ENCODE assay signal across 26 cellular contexts in the genomic region with DNA sequence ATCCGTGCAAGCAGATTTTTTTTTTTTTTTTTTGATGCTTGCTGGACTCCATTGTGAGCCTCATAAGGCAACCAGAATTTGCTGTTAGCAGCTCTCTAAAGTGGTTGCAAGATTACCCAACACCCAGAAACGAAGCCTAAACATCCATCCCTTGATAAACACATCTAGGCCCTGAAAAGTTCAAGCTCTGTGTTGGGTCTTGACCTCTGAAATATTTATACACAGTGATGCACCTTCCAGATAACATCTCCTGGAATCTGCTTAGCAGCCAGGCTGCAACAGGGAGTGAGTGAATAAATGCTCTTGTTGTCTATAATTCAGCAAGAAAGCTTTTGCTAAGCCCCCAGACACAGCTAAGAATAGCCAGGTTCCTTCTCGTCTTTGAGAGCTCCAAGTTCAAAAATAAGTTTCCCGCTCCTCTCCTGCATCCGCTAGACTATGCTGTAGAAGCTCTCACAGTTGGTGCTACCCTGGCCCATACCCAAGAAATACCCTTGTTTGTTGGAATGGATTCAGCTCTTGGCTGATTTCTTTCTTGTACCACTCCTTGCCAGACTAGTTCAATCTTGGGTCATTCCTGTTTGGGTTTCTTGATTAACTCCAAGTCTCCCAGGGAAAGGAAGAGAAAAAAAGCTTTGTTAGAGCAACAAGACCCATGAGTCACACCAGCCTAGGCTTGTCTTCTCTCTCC.
DNase-seq lines count a peak whose midpoint lies in the region; ATAC-seq, FAIRE-seq and TF ChIP-seq lines count a peak whose summit lies in the region.
"Had no signal": no experiment of that assay in that cellular context is flagged by ENCODE, and none has a peak within 500 bp of the region (broad histone marks: within the 10 kb centered on the region; RNA-seq: fewer than 3 reads in every experiment).

No MANE protein-coding gene starts in this region.

- ATAC-seq in K562 (no peak), HG03045 (IDR thresholded peaks at IDR 0.05; ENCODE audit: unreplicated experiment) (no peak), HG03135 (IDR thresholded peaks at IDR 0.05; ENCODE audit: unreplicated experiment) (no peak)
- ATAC-seq: naive thymus-derived CD4-positive, alpha-beta T cell; pancreas had no signal

- H3K9me1 ChIP-seq in K562 (ENCODE audit: control insufficient read depth, insufficient read depth, low read length), result no peaks in the 10 kb centered on the region
- no peaks in the 10 kb centered on the region for H3K9me1 ChIP-seq in keratinocyte (ENCODE audit: control insufficient read depth, extremely low read depth, insufficient read depth, low read length)

- no peaks in the 10 kb centered on the region for H3K9me3 Mint-ChIP-seq in MCF 10A (ENCODE audit: unreplicated experiment)
- H3K9me3 Mint-ChIP-seq: activated CD4-positive, alpha-beta T cell treated with anti-CD3 and anti-CD28 coated beads, Interleukin-2, amount 10 ng/mL, durations not matched to agents 7 days and 5 days had no signal

- no peaks in the 10 kb centered on the region for H3K27me3 Mint-ChIP-seq in MCF 10A (ENCODE audit: insufficient read depth, unreplicated experiment)
- H3K27me3 Mint-ChIP-seq: activated CD4-positive, alpha-beta T cell treated with anti-CD3 and anti-CD28 coated beads, Interleukin-2, amount 10 ng/mL, durations not matched to agents 7 days and 5 days had no signal

- peak; percentile 11 for FAIRE-seq in K562 (lab: Jason Lieb, UNC)
- peak; percentile 44 for FAIRE-seq in keratinocyte (lab: Jason Lieb, UNC)
- FAIRE-seq in GM12892 (lab: Jason Lieb, UNC), result no peak

- H2AFZ ChIP-seq in K562 (ENCODE audit: low read depth, low read length) (no peak overlapping the region), keratinocyte (ENCODE audit: control insufficient read depth, low read length) (no peak overlapping the region)

- H3K4me1 Mint-ChIP-seq in MCF 10A (ENCODE audit: insufficient read depth, unreplicated experiment), result no peaks in the 10 kb centered on the region
- H3K4me1 Mint-ChIP-seq: activated CD4-positive, alpha-beta T cell treated with anti-CD3 and anti-CD28 coated beads, Interleukin-2, amount 10 ng/mL, durations not matched to agents 7 days and 5 days; naive thymus-derived CD4-positive, alpha-beta T cell had no signal

- H3K36me3 ChIP-seq in breast epithelium, result no peaks in the 10 kb centered on the region
- no peaks in the 10 kb centered on the region for H3K36me3 ChIP-seq in K562 (ENCODE audit: control insufficient read depth, insufficient read depth, low read length)
- H3K36me3 ChIP-seq in keratinocyte (ENCODE audit: control insufficient read depth in 2 of 2, extremely low read depth in 1 of 2, insufficient read depth in 2 of 2, low read length in 2 of 2), result no peaks in the 10 kb centered on the region
- H3K36me3 ChIP-seq: adrenal gland; BLaER1 treated with 17β-estradiol and CSF1 and Interleukin-3, amounts not matched to agents 10 nM and 100 nM; HAP-1; pancreas; transverse colon had no signal

- TF ChIP-seq POLR2A in breast epithelium (IDR thresholded peaks at IDR 0.05) (no peak), K562 (conservative IDR thresholded peaks at IDR 0.05) (no peak), GM12892 (IDR thresholded peaks at IDR 0.05; ENCODE audit: low read depth, low read length) (no peak)

- BruUV-seq in MCF 10A (replicated peaks; lab: Mats Ljungman, UMichigan) (no TSS peak), K562 (replicated peaks; lab: Mats Ljungman, UMichigan) (no TSS peak)

- CTCF ChIA-PET in MCF 10A (lab: Yijun Ruan, JAX), result interaction anchor here (0.6 kb wide), 1 partner anchor 22 kb away, joined by 5 read pairs; no protein-coding TSS in a partner anchor
- CTCF ChIA-PET in K562 (lab: Yijun Ruan, JAX; ENCODE audit: low intra/inter-chr PET ratio), result no interaction called here

- no peaks in the 10 kb centered on the region for H4K20me1 ChIP-seq in K562 (replicated peaks; ENCODE audit: control insufficient read depth, insufficient read depth, low read length)
- no peaks in the 10 kb centered on the region for H4K20me1 ChIP-seq in keratinocyte (ENCODE audit: control insufficient read depth, extremely low read depth, insufficient read depth, low read length)
- H4K20me1 ChIP-seq: BLaER1 treated with 17β-estradiol and CSF1 and Interleukin-3, amounts not matched to agents 10 nM and 100 nM had no signal

- H3K4me3 ChIP-seq in breast epithelium, result no peak overlapping the region
- H3K4me3 ChIP-seq in K562, result no peak overlapping the region
- no peak overlapping the region for H3K4me3 ChIP-seq in keratinocyte (ENCODE audit: control insufficient read depth in 2 of 3, extremely low read depth in 1 of 3, insufficient read depth in 2 of 3, low read depth in 1 of 3, low read length in 3 of 3)
- H3K4me3 ChIP-seq: adrenal gland; BLaER1 treated with 17β-estradiol and CSF1 and Interleukin-3, amounts not matched to agents 10 nM and 100 nM; HAP-1; lung; pancreas; transverse colon had no signal

- peaks cover 0 to 5% of the 10 kb centered on the region in 2 donors for H3K4me1 ChIP-seq in breast epithelium
- no peaks in the 10 kb centered on the region for H3K4me1 ChIP-seq in K562 (replicated peaks in 1 of 2; ENCODE audit: control insufficient read depth in 2 of 2, insufficient read depth in 2 of 2, low read length in 2 of 2)
- peaks cover 6% of the 10 kb centered on the region for H3K4me1 ChIP-seq in keratinocyte (ENCODE audit: control insufficient read depth, extremely low read depth, insufficient read depth, low read length)
- H3K4me1 ChIP-seq: HAP-1, pancreas had no signal

- no peaks in the 10 kb centered on the region for H3K36me3 Mint-ChIP-seq in MCF 10A (ENCODE audit: insufficient read depth, unreplicated experiment)
- H3K36me3 Mint-ChIP-seq: naive thymus-derived CD4-positive, alpha-beta T cell had no signal

- no peak overlapping the region for H3K27ac Mint-ChIP-seq in MCF 10A (ENCODE audit: low read depth, unreplicated experiment)
- H3K27ac Mint-ChIP-seq: activated CD4-positive, alpha-beta T cell treated with anti-CD3 and anti-CD28 coated beads, Interleukin-2, amount 10 ng/mL, durations not matched to agents 7 days and 5 days; naive thymus-derived CD4-positive, alpha-beta T cell had no signal

- H3K79me2 ChIP-seq in K562 (ENCODE audit: control insufficient read depth, insufficient read depth, low read length) (no peaks in the 10 kb centered on the region), keratinocyte (ENCODE audit: control insufficient read depth, insufficient read depth, low read length) (no peaks in the 10 kb centered on the region)

- in situ Hi-C loops in K562 (cut with MboI), result no loop called here

- 0% methylated on average over 5 of the region's 5 CpGs for WGBS in K562 (ENCODE audit: insufficient coverage, low coverage, missing lambda C conversion rate)

- H3K9ac ChIP-seq in K562 (ENCODE audit: insufficient read depth in 1 of 2, low read depth in 2 of 2, low read length in 2 of 2) (no peak overlapping the region), keratinocyte (ENCODE audit: control insufficient read depth, extremely low read depth, insufficient read depth, low read length) (no peak overlapping the region)
- H3K9ac ChIP-seq: BLaER1 treated with 17β-estradiol and CSF1 and Interleukin-3, amounts not matched to agents 10 nM and 100 nM had no signal

- TF ChIP-seq RAD21 in K562 (CRISPR knock-in tag; conservative IDR thresholded peaks at IDR 0.05 in 1 of 2, IDR thresholded peaks at IDR 0.05 in 1 of 2), result no peak

- POLR2A ChIA-PET in MCF 10A (lab: Yijun Ruan, JAX), result interaction anchor here (0.5 kb wide), 1 partner anchor 461 kb away, joined by 3 read pairs; no protein-coding TSS in a partner anchor
- POLR2A ChIA-PET in K562 (lab: Yijun Ruan, JAX), result no interaction called here

- H3K27me3 ChIP-seq in breast epithelium (no peaks in the 10 kb centered on the region), K562 (ENCODE audit: control insufficient read depth in 2 of 2, insufficient read depth in 2 of 2, low read length in 2 of 2) (no peaks in the 10 kb centered on the region), keratinocyte (ENCODE audit: control insufficient read depth, extremely low read depth, insufficient read depth, low read length) (no peaks in the 10 kb centered on the region)
- H3K27me3 ChIP-seq: adrenal gland; BLaER1 treated with 17β-estradiol and CSF1 and Interleukin-3, amounts not matched to agents 10 nM and 100 nM; transverse colon had no signal

- H3K9me3 ChIP-seq in breast epithelium (no peaks in the 10 kb centered on the region), K562 (replicated peaks; ENCODE audit: control insufficient read depth, insufficient read depth, low read depth, low read length) (no peaks in the 10 kb centered on the region), keratinocyte (ENCODE audit: control insufficient read depth, low read depth, low read length) (no peaks in the 10 kb centered on the region)
- H3K9me3 ChIP-seq: adrenal gland; BLaER1 treated with 17β-estradiol and CSF1 and Interleukin-3, amounts not matched to agents 10 nM and 100 nM; HAP-1; pancreas; transverse colon had no signal

- H3K27ac ChIP-seq in breast epithelium (peak overlapping the region in 1 of 2 donors; percentile 21), K562 (ENCODE audit: extremely low read depth, low read depth, low read length) (no peak overlapping the region), keratinocyte (ENCODE audit: control insufficient read depth, insufficient read depth, low read length) (no peak overlapping the region)
- H3K27ac ChIP-seq: adrenal gland; BLaER1 treated with 17β-estradiol and CSF1 and Interleukin-3, amounts not matched to agents 10 nM and 100 nM; pancreas; transverse colon had no signal

- H3K4me2 ChIP-seq in K562 (ENCODE audit: insufficient read depth, low read length) (no peak overlapping the region), keratinocyte (ENCODE audit: control insufficient read depth, extremely low read depth, insufficient read depth, low read depth, low read length) (no peak overlapping the region)
- H3K4me2 ChIP-seq: BLaER1 treated with 17β-estradiol and CSF1 and Interleukin-3, amounts not matched to agents 10 nM and 100 nM had no signal

- no peak for TF ChIP-seq EP300 in K562 (IDR thresholded peaks at IDR 0.05; ENCODE audit: low read length)

- no peak for TF ChIP-seq CTCF in MCF 10A (IDR thresholded peaks at IDR 0.05; ENCODE audit: unreplicated experiment)
- no peak for TF ChIP-seq CTCF in breast epithelium (IDR thresholded peaks at IDR 0.05)
- TF ChIP-seq CTCF in K562 (IDR thresholded peaks at IDR 0.05 in 2 of 3, conservative IDR thresholded peaks at IDR 0.05 in 1 of 3; ENCODE audit: insufficient read depth in 2 of 3, low read depth in 1 of 3, low read length in 3 of 3), result no peak
- no peak for TF ChIP-seq CTCF in keratinocyte (optimal IDR thresholded peaks at IDR 0.05 in 1 of 3, IDR thresholded peaks at IDR 0.05 in 1 of 3, conservative IDR thresholded peaks at IDR 0.05 in 1 of 3; ENCODE audit: extremely low read depth in 1 of 3, insufficient read depth in 2 of 3, low read length in 3 of 3)

- no peak overlapping the region for H3K4me3 Mint-ChIP-seq in MCF 10A (ENCODE audit: unreplicated experiment)
- H3K4me3 Mint-ChIP-seq: activated CD4-positive, alpha-beta T cell treated with anti-CD3 and anti-CD28 coated beads, Interleukin-2, amount 10 ng/mL, durations not matched to agents 7 days and 5 days; naive thymus-derived CD4-positive, alpha-beta T cell had no signal

- dilution Hi-C loops in keratinocyte (cut with MboI; ENCODE audit: extremely low pct_ligation_motif_present, low sequenced_read_pairs), result no loop called here

- DNase-seq in MCF 10A (ENCODE audit: unreplicated experiment), result peak; percentile 1
- no peak for DNase-seq in breast epithelium (ENCODE audit: low spot score in 2 of 2)
- DNase-seq in K562 (ENCODE audit: extremely low read depth in 1 of 4, low spot score in 3 of 4), result no peak
- no peak for DNase-seq in keratinocyte (ENCODE audit: low read depth, low spot score)
- no peak for DNase-seq in activated T-cell treated with anti-CD3 and anti-CD28 coated beads, Interleukin-2, amount 50 U/mL, for 1 hour
- no peak for DNase-seq in GM12892 (ENCODE audit: insufficient read length)
- DNase-seq: activated CD4-positive, alpha-beta T cell treated with anti-CD3 and anti-CD28 coated beads, Interleukin-2, amount 10 ng/mL, durations not matched to agents 7 days and 5 days; adrenal gland; effector CD8-positive, alpha-beta T cell; GDM1; islet precursor cell; KG1; naive thymus-derived CD4-positive, alpha-beta T cell; NCI-H1092; NCI-H2029 treated with DMSO at 0.1 percent for 48 hours; NCI-H524; pancreas; SHP77 treated with DMSO at 0.1 percent for 48 hours; stimulated activated CD4-positive, alpha-beta T cell treated with anti-CD3 and anti-CD28 coated beads, Interleukin-2, amount 100 ng/mL, for 24 hours; stimulated activated naive CD4-positive, alpha-beta T cell treated with Interleukin-2 at 50 U/mL for 16 hours; transverse colon had no signal

- intact Hi-C loops in MCF 10A (cut with micrococcal nuclease) (no loop called here), breast epithelium (cut with DNase I; ENCODE audit: low total_unique reads) (no loop called here), K562 (cut with micrococcal nuclease) (no loop called here)
